In genomic region chr12:106145539-106146447, GRCh38 we compare ENCODE assay signal across 11 cellular contexts. TPM values are rescaled to one million over a fixed set of nuclear protein-coding genes. Genes with fewer than 3 reads are reported as not detected.
DNase-seq lines count a peak whose midpoint lies in the region; ATAC-seq and TF ChIP-seq lines count a peak whose summit lies in the region.
"Had no signal": no experiment of that assay in that cellular context is flagged by ENCODE, and none has a peak within 500 bp of the region (broad histone marks: within the 10 kb centered on the region; RNA-seq: fewer than 3 reads in every experiment).

No MANE protein-coding gene starts in this region.

- no peaks in the 10 kb centered on the region for H3K27me3 ChIP-seq in thoracic aorta (replicated peaks; ENCODE audit: insufficient read depth)

- H3K27ac ChIP-seq in coronary artery (peak overlapping the region; percentile 63 to 64), thoracic aorta (peak overlapping the region; percentile 73)
- H3K27ac ChIP-seq: A549 had no signal

- H3K4me3 ChIP-seq in coronary artery, result no peak overlapping the region
- H3K4me3 ChIP-seq in thoracic aorta, result peak overlapping the region; percentile 50
- H3K4me3 ChIP-seq: A549 had no signal

- peaks cover 25 to 64% of the 10 kb centered on the region in 2 donors for H3K4me1 ChIP-seq in thoracic aorta (ENCODE audit: control insufficient read depth in 1 of 2, low read depth in 2 of 2)

- ATAC-seq in left lobe of liver (peak; percentile 81), thoracic aorta (ENCODE audit: insufficient number of reproducible peaks, low FRiP score, low read depth) (peak; percentile 73), HG03469 (IDR thresholded peaks at IDR 0.05; ENCODE audit: unreplicated experiment) (no peak)
- ATAC-seq: A549 had no signal

- DNase-seq in NCI-H2029 (lab: John Stamatoyannopoulos, UW) (peak; percentile 34), NCI-H2029 treated with DMSO at 0.1 percent for 48 hours (lab: John Stamatoyannopoulos, UW) (no peak), coronary artery (ENCODE audit: low spot score) (peak; percentile 75), left lobe of liver (ENCODE audit: low spot score) (peak; percentile 67), thoracic aorta (ENCODE audit: low spot score) (no peak), NCI-H128 (lab: John Stamatoyannopoulos, UW; ENCODE audit: unreplicated experiment) (no peak)
- no peak for DNase-seq in stimulated activated CD4-positive, alpha-beta T cell treated with anti-CD3 and anti-CD28 coated beads, Interleukin-2, amount 100 ng/mL, for 24 hours
- DNase-seq: NK-92 treated with Interleukin-12 subunit alpha and Interleukin-12 subunit beta, amount 100 ng/mL, for 24 hours; SW 1271 had no signal

- no peak for TF ChIP-seq CTCF in coronary artery (IDR thresholded peaks at IDR 0.05)
- no peak for TF ChIP-seq CTCF in thoracic aorta (IDR thresholded peaks at IDR 0.05)

- no peaks in the 10 kb centered on the region for H3K36me3 ChIP-seq in thoracic aorta

- no peaks in the 10 kb centered on the region for H3K9me3 ChIP-seq in thoracic aorta
- H3K9me3 ChIP-seq: A549 had no signal

RNA-seq across cellular contexts. Expression of gene NUAK1, which starts 7.0 kb away (rescaled TPM):
- 3.4 TPM for total RNA-seq in left lobe of liver
- 10 to 100 TPM; 20.0 to 31.4 TPM for total RNA-seq in thoracic aorta

Comparison
In these comparisons a context has a peak if more than half of its experiments do, and no peak if none do; other contexts are left out.
1. DNase-seq: peak in NCI-H2029 (single experiment), coronary artery (single experiment) and left lobe of liver (single experiment); none in NCI-H2029 treated with DMSO at 0.1 percent for 48 hours (single experiment), thoracic aorta (single experiment), NCI-H128 (single experiment) and stimulated activated CD4-positive, alpha-beta T cell treated with anti-CD3 and anti-CD28 coated beads, Interleukin-2, amount 100 ng/mL, for 24 hours (0 of 2).